Comparison of ENCODE assay signal across 1 cellular context in genomic region chr2:188517549-188518255, GRCh38.
TF ChIP-seq lines count a peak whose summit lies in the region.

No MANE protein-coding gene starts in this region.

TF ChIP-seq in GM23338, 12 proteins besides CTCF, POLR2A, EP300 and RAD21:
- TF ChIP-seq ZNF331 (CRISPR knock-in tag; IDR thresholded peaks at IDR 0.05; ENCODE audit: low read depth) (no peak), ETS1 (IDR thresholded peaks at IDR 0.05) (no peak), NANOG (IDR thresholded peaks at IDR 0.05; ENCODE audit: borderline replicate concordance) (no peak), REST (IDR thresholded peaks at IDR 0.05; ENCODE audit: unreplicated experiment) (no peak), ZNF114 (CRISPR knock-in tag; IDR thresholded peaks at IDR 0.05) (no peak), CREB1 (CRISPR knock-in tag; IDR thresholded peaks at IDR 0.05; ENCODE audit: low read depth) (no peak), JUNB (IDR thresholded peaks at IDR 0.05; ENCODE audit: unreplicated experiment) (no peak), EZH2 (IDR thresholded peaks at IDR 0.05; ENCODE audit: low read depth, unreplicated experiment) (no peak), EZH2phosphoT487 (IDR thresholded peaks at IDR 0.05; ENCODE audit: unreplicated experiment) (no peak), STAT1 (IDR thresholded peaks at IDR 0.05; ENCODE audit: unreplicated experiment) (no peak), POLR2AphosphoS5 (IDR thresholded peaks at IDR 0.05; ENCODE audit: low read depth) (no peak), ZNF462 (CRISPR knock-in tag; IDR thresholded peaks at IDR 0.05) (no peak)
